ENCODE assay signal across 15 cellular contexts in the genomic region with DNA sequence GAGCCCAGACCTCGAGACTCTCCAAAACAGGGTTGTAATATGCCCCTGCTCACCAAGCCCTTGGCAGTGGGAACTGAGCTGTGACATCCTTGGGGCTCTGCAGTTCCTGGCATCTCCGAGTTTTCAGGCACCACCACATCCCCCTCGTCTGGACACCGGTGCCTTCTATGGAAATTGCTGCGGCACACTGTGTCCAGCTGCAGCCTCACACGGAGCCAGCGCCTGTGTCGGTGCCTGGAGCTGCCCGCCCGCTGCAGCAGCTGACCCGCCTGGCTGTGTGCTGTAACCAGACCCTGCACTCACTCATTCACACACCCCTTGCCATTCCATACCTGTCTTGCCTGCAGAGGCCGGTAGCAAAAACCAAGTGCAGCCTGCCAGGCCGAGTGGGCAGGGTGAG. TPM values are rescaled to one million over a fixed set of nuclear protein-coding genes. Genes with fewer than 3 reads are reported as not detected.
DNase-seq lines count a peak whose midpoint lies in the region; ATAC-seq and TF ChIP-seq lines count a peak whose summit lies in the region.
"Had no signal": no experiment of that assay in that cellular context is flagged by ENCODE, and none has a peak within 500 bp of the region (broad histone marks: within the 10 kb centered on the region; RNA-seq: fewer than 3 reads in every experiment).

No MANE protein-coding gene starts in this region.

- H3K4me1 Mint-ChIP-seq in HFFc6 (ENCODE audit: low read depth): peaks cover 82% of the 10 kb centered on the region
- peaks cover 53 to 83% of the 10 kb centered on the region in 2 donors for H3K4me1 Mint-ChIP-seq in effector memory CD8-positive, alpha-beta T cell (ENCODE audit: low read depth in 2 of 2)
- H3K4me1 Mint-ChIP-seq in stimulated activated effector memory CD8-positive, alpha-beta T cell treated with anti-CD3 and anti-CD28 coated beads, Interleukin-12 subunit alpha, Interleukin-12 subunit beta, amount 100 ng/mL, for 72 hours: peaks cover 71% of the 10 kb centered on the region
- peaks cover 76% of the 10 kb centered on the region for H3K4me1 Mint-ChIP-seq in activated CD4-positive, alpha-beta memory T cell treated with anti-CD3 and anti-CD28 coated beads for 36 hours (ENCODE audit: low read depth)
- peaks cover 2% of the 10 kb centered on the region for H3K4me1 Mint-ChIP-seq in mesothelial cell of epicardium

- no peak for ATAC-seq in effector memory CD8-positive, alpha-beta T cell (replicated peaks)
- no peak for ATAC-seq in stimulated activated effector memory CD8-positive, alpha-beta T cell treated with anti-CD3 and anti-CD28 coated beads, Interleukin-12 subunit alpha, Interleukin-12 subunit beta, amount 100 ng/mL, for 72 hours
- no peak for ATAC-seq in GM18861 (IDR thresholded peaks at IDR 0.05; ENCODE audit: unreplicated experiment)

- DNase-seq in HFFc6 (no peak), medulla oblongata (ENCODE audit: extremely low spot score) (peak; percentile 78), mesothelial cell of epicardium (ENCODE audit: low spot score in 2 of 2, unreplicated experiment in 2 of 2) (no peak)
- DNase-seq in effector memory CD8-positive, alpha-beta T cell: no peak
- DNase-seq in stimulated activated effector memory CD8-positive, alpha-beta T cell treated with anti-CD3 and anti-CD28 coated beads, Interleukin-12 subunit alpha, Interleukin-12 subunit beta, amount 100 ng/mL, for 72 hours (ENCODE audit: low spot score in 2 of 2): no peak
- DNase-seq in activated CD4-positive, alpha-beta memory T cell treated with anti-CD3 and anti-CD28 coated beads for 36 hours: no peak
- DNase-seq in central memory CD4-positive, alpha-beta T cell: no peak
- DNase-seq: activated CD8-positive, alpha-beta memory T cell treated with anti-CD3 and anti-CD28 coated beads for 24 hours; erythroblast; mammary epithelial cell; MV-4-11; ovary had no signal

- H3K27me3 Mint-ChIP-seq in HFFc6 (ENCODE audit: insufficient read depth) (peaks cover 2% of the 10 kb centered on the region; the same call in 1 of the 2 replicates), mesothelial cell of epicardium (ENCODE audit: low read depth) (no peaks in the 10 kb centered on the region)
- H3K27me3 Mint-ChIP-seq in effector memory CD8-positive, alpha-beta T cell: no peaks in the 10 kb centered on the region
- H3K27me3 Mint-ChIP-seq in activated CD4-positive, alpha-beta memory T cell treated with anti-CD3 and anti-CD28 coated beads for 36 hours: no peaks in the 10 kb centered on the region
- H3K27me3 Mint-ChIP-seq: activated naive CD8-positive, alpha-beta T cell had no signal

- H3K36me3 Mint-ChIP-seq in HFFc6 (ENCODE audit: low read depth): peaks cover 46% of the 10 kb centered on the region
- H3K36me3 Mint-ChIP-seq in effector memory CD8-positive, alpha-beta T cell (ENCODE audit: insufficient read depth): peaks cover 32% of the 10 kb centered on the region
- peaks cover 69% of the 10 kb centered on the region for H3K36me3 Mint-ChIP-seq in stimulated activated effector memory CD8-positive, alpha-beta T cell treated with anti-CD3 and anti-CD28 coated beads, Interleukin-12 subunit alpha, Interleukin-12 subunit beta, amount 100 ng/mL, for 72 hours
- peaks cover 33% of the 10 kb centered on the region for H3K36me3 Mint-ChIP-seq in activated CD4-positive, alpha-beta memory T cell treated with anti-CD3 and anti-CD28 coated beads for 36 hours
- H3K36me3 Mint-ChIP-seq in mesothelial cell of epicardium: peaks cover 18% of the 10 kb centered on the region

- TF ChIP-seq CTCF in HFFc6 (IDR thresholded peaks at IDR 0.05): no peak
- TF ChIP-seq CTCF in mesothelial cell of epicardium (IDR thresholded peaks at IDR 0.05; ENCODE audit: unreplicated experiment): no peak

- H3K9me3 Mint-ChIP-seq in HFFc6: no peaks in the 10 kb centered on the region
- no peaks in the 10 kb centered on the region for H3K9me3 Mint-ChIP-seq in effector memory CD8-positive, alpha-beta T cell
- no peaks in the 10 kb centered on the region for H3K9me3 Mint-ChIP-seq in stimulated activated effector memory CD8-positive, alpha-beta T cell treated with anti-CD3 and anti-CD28 coated beads, Interleukin-12 subunit alpha, Interleukin-12 subunit beta, amount 100 ng/mL, for 72 hours
- no peaks in the 10 kb centered on the region for H3K9me3 Mint-ChIP-seq in activated CD4-positive, alpha-beta memory T cell treated with anti-CD3 and anti-CD28 coated beads for 36 hours
- peaks cover 4% of the 10 kb centered on the region for H3K9me3 Mint-ChIP-seq in mesothelial cell of epicardium

- intact Hi-C loops in activated CD4-positive, alpha-beta memory T cell treated with anti-CD3 and anti-CD28 coated beads for 36 hours (cut with micrococcal nuclease): no loop called here

- H3K4me3 Mint-ChIP-seq in HFFc6 (no peak overlapping the region), mesothelial cell of epicardium (no peak overlapping the region)
- no peak overlapping the region for H3K4me3 Mint-ChIP-seq in effector memory CD8-positive, alpha-beta T cell
- no peak overlapping the region for H3K4me3 Mint-ChIP-seq in stimulated activated effector memory CD8-positive, alpha-beta T cell treated with anti-CD3 and anti-CD28 coated beads, Interleukin-12 subunit alpha, Interleukin-12 subunit beta, amount 100 ng/mL, for 72 hours
- H3K4me3 Mint-ChIP-seq in activated CD4-positive, alpha-beta memory T cell treated with anti-CD3 and anti-CD28 coated beads for 36 hours: no peak overlapping the region
- H3K4me3 Mint-ChIP-seq: activated naive CD8-positive, alpha-beta T cell; CD14-positive monocyte had no signal

- POLR2A ChIA-PET in activated CD4-positive, alpha-beta memory T cell treated with anti-CD3 and anti-CD28 coated beads for 36 hours (lab: Charles Lee): no interaction called here

- CTCF ChIA-PET in activated CD4-positive, alpha-beta memory T cell treated with anti-CD3 and anti-CD28 coated beads for 36 hours (lab: Charles Lee): interaction anchor here (1.3 kb wide), 1 partner anchor 77 kb away, joined by 4 read pairs; no protein-coding TSS in a partner anchor

- H3K27ac Mint-ChIP-seq in HFFc6 (peak overlapping the region; percentile 94; the same call in 1 of the 2 replicates), mesothelial cell of epicardium (no peak overlapping the region)
- H3K27ac Mint-ChIP-seq in effector memory CD8-positive, alpha-beta T cell: peak overlapping the region; percentile 66
- peak overlapping the region; percentile 71 for H3K27ac Mint-ChIP-seq in stimulated activated effector memory CD8-positive, alpha-beta T cell treated with anti-CD3 and anti-CD28 coated beads, Interleukin-12 subunit alpha, Interleukin-12 subunit beta, amount 100 ng/mL, for 72 hours
- no peak overlapping the region for H3K27ac Mint-ChIP-seq in activated CD4-positive, alpha-beta memory T cell treated with anti-CD3 and anti-CD28 coated beads for 36 hours
- H3K27ac Mint-ChIP-seq: activated naive CD8-positive, alpha-beta T cell had no signal

RNA-seq across cellular contexts. Expression of a gene that starts 11.8 kb away (rescaled TPM):
- total RNA-seq in HFFc6 (2021; fragmentation: NEBNext Ultra II Directional; extraction: Animal tissue kit (Norgen Biotek cat#: 25700)): 10 to 100 TPM; 34.7 to 44.6 (median 38.3) TPM
- 10 to 100 TPM; 57.0 to 57.1 TPM for total RNA-seq in activated CD4-positive, alpha-beta memory T cell treated with anti-CD3 and anti-CD28 coated beads for 36 hours
- 47.0 to 47.9 TPM (median 47.6 TPM) in 3 replicates for total RNA-seq in mesothelial cell of epicardium

RNA-seq across cellular contexts. Expression of a gene that starts 21.0 kb away (rescaled TPM):
- 1 to 10 TPM in 2 of 6 experiments, under 1 TPM in 4; 0.74 to 1.3 (median 0.98) TPM for total RNA-seq in HFFc6 (2021; fragmentation: NEBNext Ultra II Directional; extraction: Animal tissue kit (Norgen Biotek cat#: 25700))
- under 1 TPM; 0.14 to 0.58 TPM for total RNA-seq in activated CD4-positive, alpha-beta memory T cell treated with anti-CD3 and anti-CD28 coated beads for 36 hours
- 0.04 to 0.55 TPM (median 0.25 TPM) in 3 replicates for total RNA-seq in mesothelial cell of epicardium
- total RNA-seq: mammary epithelial cell had no signal

Comparison
In these comparisons a context has a peak if more than half of its experiments do, and no peak if none do; other contexts are left out.
1. H3K27ac Mint-ChIP-seq: peak in HFFc6 (single experiment), effector memory CD8-positive, alpha-beta T cell (2 of 2) and stimulated activated effector memory CD8-positive, alpha-beta T cell treated with anti-CD3 and anti-CD28 coated beads, Interleukin-12 subunit alpha, Interleukin-12 subunit beta, amount 100 ng/mL, for 72 hours (single experiment); none in activated CD4-positive, alpha-beta memory T cell treated with anti-CD3 and anti-CD28 coated beads for 36 hours (single experiment) and mesothelial cell of epicardium (single experiment).